Comparison of ENCODE assay signal across 8 cellular contexts in the genomic region with DNA sequence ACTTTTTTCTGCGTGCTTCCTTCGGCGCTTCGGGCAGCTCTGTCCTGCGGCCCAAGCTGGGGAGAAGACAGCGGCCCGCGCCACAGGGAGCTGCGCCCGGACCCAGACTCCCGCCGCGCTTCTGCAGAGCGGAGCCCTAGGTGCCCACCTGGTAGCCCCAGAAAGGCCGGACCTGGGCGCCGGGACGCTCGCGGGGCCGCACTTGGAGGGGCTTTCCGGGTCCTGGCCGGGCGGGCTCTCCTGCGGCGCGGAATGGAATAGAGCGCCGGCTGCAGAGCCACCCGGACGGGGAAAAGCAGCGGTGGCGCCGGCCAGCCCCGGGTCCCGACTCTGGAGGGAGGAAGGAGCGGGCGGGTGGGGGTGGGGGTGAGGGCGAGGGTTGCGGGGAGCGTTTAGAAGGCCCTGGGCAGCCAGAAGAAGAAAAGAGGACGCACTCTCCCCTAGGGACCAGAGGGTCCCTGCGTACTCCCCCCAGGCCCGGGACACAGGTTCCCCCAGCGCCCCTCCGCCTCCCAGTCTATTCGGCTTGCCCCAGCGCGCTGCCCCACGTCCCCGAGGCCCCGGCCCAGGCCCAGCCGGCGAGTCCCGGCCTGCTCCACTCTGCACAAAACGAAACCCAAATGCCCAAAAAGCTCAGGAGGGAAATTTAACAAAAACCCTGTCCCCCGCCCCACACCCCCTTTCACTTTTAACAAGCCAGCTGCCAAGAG. TPM values are rescaled to one million over a fixed set of nuclear protein-coding genes. Genes with fewer than 3 reads are reported as not detected.
DNase-seq lines count a peak whose midpoint lies in the region; ATAC-seq and TF ChIP-seq lines count a peak whose summit lies in the region.

No MANE protein-coding gene starts in this region.

- H3K4ac ChIP-seq in neuronal stem cell (ENCODE audit: low read length): no peak overlapping the region

- peak overlapping the region; percentile 54 for H2AK5ac ChIP-seq in neuronal stem cell (ENCODE audit: low read depth, low read length)

- ATAC-seq in RWPE2 (ENCODE audit: low read depth) (0 out of 3 replicates have a peak, but pooled peaks have one; percentile 5), heart left ventricle (no peak), GM19395 (IDR thresholded peaks at IDR 0.05; ENCODE audit: unreplicated experiment) (no peak)

- intact Hi-C loops in heart left ventricle (cut with DNase I): loop anchor here in 9 of 10 donors (5.0 to 10.0 kb wide), 16 partner anchors 100 to 1608 kb away; no protein-coding TSS in a partner anchor

- H2AFZ ChIP-seq in neuronal stem cell (ENCODE audit: low read length): no peak overlapping the region

- peaks cover 15 to 23% (median 17%) of the 10 kb centered on the region in 3 donors for H3K4me1 Mint-ChIP-seq in CD8-positive, alpha-beta memory T cell

- H3K9ac ChIP-seq in neuronal stem cell (ENCODE audit: low read depth, low read length, poor library complexity): no peak overlapping the region

- POLR2A ChIA-PET in CD8-positive, alpha-beta memory T cell (lab: Charles Lee): no interaction called here

- peak overlapping the region; percentile 93 for H3K18ac ChIP-seq in neuronal stem cell (ENCODE audit: low read length)

- no peaks in the 10 kb centered on the region for H3K4me1 ChIP-seq in RWPE2 (ENCODE audit: insufficient read depth, poor library complexity, severe bottlenecking)
- peaks cover 0 to 49% (median 13%) of the 10 kb centered on the region in 12 donors for H3K4me1 ChIP-seq in heart left ventricle
- H3K4me1 ChIP-seq in neuronal stem cell (ENCODE audit: control insufficient read depth in 2 of 2, insufficient read depth in 1 of 2, low read depth in 1 of 2, low read length in 2 of 2): peaks cover 4 to 13% of the 10 kb centered on the region in 2 donors
- peaks cover 7% of the 10 kb centered on the region for H3K4me1 ChIP-seq in CD8-positive, alpha-beta memory T cell (ENCODE audit: insufficient read depth, low read length)

- H3K27ac Mint-ChIP-seq in CD8-positive, alpha-beta memory T cell: no peak overlapping the region

- TF ChIP-seq POLR2A in heart left ventricle (IDR thresholded peaks at IDR 0.05): no peak

- CTCF ChIA-PET in CD8-positive, alpha-beta memory T cell (lab: Charles Lee): no interaction called here

- H3K27me3 ChIP-seq in RWPE2 (ENCODE audit: insufficient read depth, poor library complexity, severe bottlenecking) (no peaks in the 10 kb centered on the region), heart left ventricle (peaks cover 0 to 23% (median 0%) of the 10 kb centered on the region in 9 donors), neuronal stem cell (ENCODE audit: control insufficient read depth in 3 of 3, insufficient read depth in 3 of 3, low read depth in 1 of 3, low read length in 3 of 3) (peaks cover 0 to 50% (median 16%) of the 10 kb centered on the region in 3 experiments)
- H3K27me3 ChIP-seq in CD8-positive, alpha-beta memory T cell (ENCODE audit: insufficient read depth, low read length, poor library complexity, severe bottlenecking): peaks cover 18% of the 10 kb centered on the region

- H3K9me3 ChIP-seq in RWPE2 (ENCODE audit: severe bottlenecking) (no peaks in the 10 kb centered on the region), heart left ventricle (no peaks in the 10 kb centered on the region), neuronal stem cell (replicated peaks in 1 of 2; ENCODE audit: control insufficient read depth in 2 of 2, insufficient read depth in 1 of 2, low read depth in 1 of 2, low read length in 2 of 2) (peaks cover 0 to 2% of the 10 kb centered on the region in 2 donors)
- H3K9me3 ChIP-seq in CD8-positive, alpha-beta memory T cell (ENCODE audit: low read length): no peaks in the 10 kb centered on the region

- peak overlapping the region; percentile 83 for H2BK15ac ChIP-seq in neuronal stem cell (ENCODE audit: low read length)

- no peak overlapping the region for H3K14ac ChIP-seq in neuronal stem cell (ENCODE audit: low read length)

- peak; percentile 72 for DNase-seq in AG08396 (ENCODE audit: low spot score)
- no peak for DNase-seq in RWPE2 (ENCODE audit: low spot score)
- DNase-seq in heart left ventricle: peak in 2 of 5 donors; percentile 33 to 46
- peak; percentile 38 for DNase-seq in neuronal stem cell (ENCODE audit: low spot score)
- no peak for DNase-seq in stimulated activated CD4-positive, alpha-beta T cell treated with anti-CD3 and anti-CD28 coated beads, Interleukin-12 subunit alpha, Interleukin-12 subunit beta, amount 100 ng/mL, for 4 hours
- DNase-seq in CD8-positive, alpha-beta memory T cell: no peak
- DNase-seq in T-helper 2 cell: no peak

- no peaks in the 10 kb centered on the region for H3K9me3 Mint-ChIP-seq in CD8-positive, alpha-beta memory T cell

- H3K27ac ChIP-seq in RWPE2 (ENCODE audit: poor library complexity, severe bottlenecking): peak overlapping the region; percentile 85
- peak overlapping the region; percentile 51 to 100 (median 82) for H3K27ac ChIP-seq in heart left ventricle
- no peak overlapping the region for H3K27ac ChIP-seq in neuronal stem cell (replicated peaks; ENCODE audit: low read length)
- no peak overlapping the region for H3K27ac ChIP-seq in CD8-positive, alpha-beta memory T cell (ENCODE audit: low read depth, low read length)

- no peak overlapping the region for H3K23ac ChIP-seq in neuronal stem cell (ENCODE audit: low read depth, low read length, poor library complexity)

- 26 to 43% (median 39%) methylated on average over 25 to 57 of the region's 57 CpGs for WGBS in heart left ventricle, 4 donors
- no CpG with 5 or more reads among the region's 57 CpGs for WGBS in neuronal stem cell (ENCODE audit: extremely low coverage in 2 of 2, insufficient read length in 2 of 2, insufficient replicate concordance in 1 of 2), 2 donors

- H3K36me3 ChIP-seq in RWPE2 (ENCODE audit: low read depth) (peaks cover 19% of the 10 kb centered on the region), heart left ventricle (peaks cover 0 to 19% (median 9%) of the 10 kb centered on the region in 9 donors), neuronal stem cell (replicated peaks in 1 of 2; ENCODE audit: control insufficient read depth in 2 of 2, insufficient read depth in 2 of 2, low read length in 2 of 2) (peaks cover 0 to 24% of the 10 kb centered on the region in 2 donors)
- H3K36me3 ChIP-seq in CD8-positive, alpha-beta memory T cell (ENCODE audit: insufficient read depth, low read length): no peaks in the 10 kb centered on the region

- no peaks in the 10 kb centered on the region for H3K36me3 Mint-ChIP-seq in CD8-positive, alpha-beta memory T cell

- H3K4me2 ChIP-seq in neuronal stem cell (ENCODE audit: insufficient read depth, low read length, poor library complexity, severe bottlenecking): peak overlapping the region; percentile 96

- peak overlapping the region; percentile 39 for H2BK5ac ChIP-seq in neuronal stem cell (ENCODE audit: low read length)

- H3K4me3 Mint-ChIP-seq in CD8-positive, alpha-beta memory T cell: no peak overlapping the region

- H3K79me1 ChIP-seq in neuronal stem cell (ENCODE audit: low read depth, low read length): peaks cover 20% of the 10 kb centered on the region

- no peak overlapping the region for H4K8ac ChIP-seq in neuronal stem cell (ENCODE audit: low read depth, low read length)

- TF ChIP-seq CTCF in RWPE2 (IDR thresholded peaks at IDR 0.05; ENCODE audit: poor library complexity, severe bottlenecking) (no peak), heart left ventricle (IDR thresholded peaks at IDR 0.05) (no peak)

- peak overlapping the region; percentile 62 for H3K4me3 ChIP-seq in RWPE2 (ENCODE audit: severe bottlenecking)
- peak overlapping the region; percentile 21 to 96 (median 60) for H3K4me3 ChIP-seq in heart left ventricle
- peak overlapping the region in 1 of 2 donors; percentile 69 for H3K4me3 ChIP-seq in neuronal stem cell (ENCODE audit: low read length in 2 of 2)
- no peak overlapping the region for H3K4me3 ChIP-seq in CD8-positive, alpha-beta memory T cell (ENCODE audit: low read length)

- H2BK12ac ChIP-seq in neuronal stem cell (ENCODE audit: low read length): no peak overlapping the region

- no peak overlapping the region for H4K91ac ChIP-seq in neuronal stem cell (ENCODE audit: low read depth, low read length, poor library complexity)

- H3K27me3 Mint-ChIP-seq in CD8-positive, alpha-beta memory T cell: peaks cover 43 to 52% of the 10 kb centered on the region in 2 donors

- H2BK120ac ChIP-seq in neuronal stem cell (ENCODE audit: low read depth, low read length): peak overlapping the region; percentile 87

RNA-seq across cellular contexts. Expression of gene ZNF503, which starts 4.5 kb away (rescaled TPM):
- total RNA-seq in heart left ventricle: 1 to 10 TPM; 3.4 to 8.6 (median 7.4) TPM
- polyA plus RNA-seq in heart left ventricle: 1 to 10 TPM; 4.4 to 6.3 TPM
- polyA plus RNA-seq in neuronal stem cell (2013, experiment 1 of 2): 9.9 TPM
- 11.2 TPM for polyA plus RNA-seq in neuronal stem cell (2013, experiment 2 of 2)
- under 1 TPM; 0.07 to 0.13 TPM for total RNA-seq in CD8-positive, alpha-beta memory T cell
- not detected for polyA plus RNA-seq in CD8-positive, alpha-beta memory T cell

RNA-seq across cellular contexts. Expression of gene LRMDA, which starts 34.4 kb away (rescaled TPM):
- 10 to 100 TPM in 8 of 9 donors, 1 to 10 TPM in 1; 7.7 to 34.4 (median 14.9) TPM for total RNA-seq in heart left ventricle
- polyA plus RNA-seq in heart left ventricle: 10 to 100 TPM in 1 of 2 donors, 1 to 10 TPM in 1; 2.4 to 14.9 TPM
- 0.22 TPM for polyA plus RNA-seq in neuronal stem cell (2013, experiment 1 of 2)
- 0.15 TPM for polyA plus RNA-seq in neuronal stem cell (2013, experiment 2 of 2)
- not detected for total RNA-seq in CD8-positive, alpha-beta memory T cell
- not detected for polyA plus RNA-seq in CD8-positive, alpha-beta memory T cell

Comparison
In these comparisons a context has a peak if more than half of its experiments do, and no peak if none do; other contexts are left out.
1. DNase-seq: peak in AG08396 (single experiment) and neuronal stem cell (single experiment); none in RWPE2 (single experiment), stimulated activated CD4-positive, alpha-beta T cell treated with anti-CD3 and anti-CD28 coated beads, Interleukin-12 subunit alpha, Interleukin-12 subunit beta, amount 100 ng/mL, for 4 hours (single experiment), CD8-positive, alpha-beta memory T cell (0 of 5) and T-helper 2 cell (0 of 5).
2. H3K27ac ChIP-seq: peak in RWPE2 (single experiment) and heart left ventricle (12 of 12); none in neuronal stem cell (single experiment) and CD8-positive, alpha-beta memory T cell (single experiment).
3. RNA of gene LRMDA, which starts 34.4 kb away (total RNA-seq): 7.7 to 34.4 TPM in heart left ventricle; not detected in CD8-positive, alpha-beta memory T cell; every median in the first group is over 4 times any median in the second.